Comparison of ENCODE assay signal across 22 cellular contexts in the genomic region with DNA sequence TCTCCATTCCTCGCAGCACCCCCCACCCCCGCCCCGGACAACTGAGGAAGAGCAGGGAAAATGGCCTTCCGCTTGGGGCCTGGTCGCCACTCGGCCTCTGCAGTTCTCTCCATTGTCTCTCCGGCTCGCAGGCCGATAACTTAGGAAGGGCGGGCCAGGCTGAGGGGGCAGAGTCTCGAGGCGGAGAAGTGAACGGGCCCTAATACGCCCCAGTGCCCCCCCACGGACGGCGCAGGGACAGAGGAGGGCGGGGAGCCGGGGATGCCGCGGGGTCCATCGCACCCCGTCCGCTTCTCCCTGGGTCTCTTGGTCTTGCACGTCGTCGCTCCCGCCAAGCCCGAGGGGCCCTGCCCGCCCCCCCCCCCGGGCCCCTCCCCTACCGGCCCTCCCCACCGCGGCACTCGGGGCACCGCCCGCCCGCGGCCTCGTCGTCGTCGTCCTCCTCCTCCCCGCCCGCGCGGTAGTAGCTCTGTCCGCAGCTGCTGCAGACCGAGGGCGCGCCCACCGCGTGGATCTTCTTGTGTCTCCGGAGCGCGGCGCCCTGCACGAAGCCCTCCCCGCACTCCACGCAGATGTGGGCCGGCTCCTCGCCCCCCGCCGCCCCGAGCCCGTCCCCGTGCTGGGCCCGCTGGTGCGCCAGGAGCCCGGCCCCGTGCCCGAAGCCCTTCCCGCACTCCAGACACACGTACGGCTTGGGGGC. TPM values are rescaled to one million over a fixed set of nuclear protein-coding genes. Genes with fewer than 3 reads are reported as not detected.
DNase-seq lines count a peak whose midpoint lies in the region; ATAC-seq and TF ChIP-seq lines count a peak whose summit lies in the region.
"Had no signal": no experiment of that assay in that cellular context is flagged by ENCODE, and none has a peak within 500 bp of the region (broad histone marks: within the 10 kb centered on the region; RNA-seq: fewer than 3 reads in every experiment).

No MANE protein-coding gene starts in this region.

- H3K27ac ChIP-seq in heart right ventricle, result peak overlapping the region in 8 of 10 donors; percentile 6 to 82 (median 43)
- no peak overlapping the region for H3K27ac ChIP-seq in PC-3 (ENCODE audit: low read length)
- no peak overlapping the region for H3K27ac ChIP-seq in endodermal cell (ENCODE audit: low read depth, low read length)
- H3K27ac ChIP-seq in testis, result no peak overlapping the region
- H3K27ac ChIP-seq: BLaER1 treated with 17β-estradiol and CSF1 and Interleukin-3, amounts not matched to agents 10 nM and 100 nM; GM23248; PC-9 had no signal

- peaks cover 39% of the 10 kb centered on the region for H3K79me2 ChIP-seq in PC-3 (ENCODE audit: low read length)

- TSS peak; percentile 22 for BruUV-seq in PC-3 (replicated peaks; lab: Mats Ljungman, UMichigan)

- no peaks in the 10 kb centered on the region for H3K27me3 Mint-ChIP-seq in endodermal cell (ENCODE audit: insufficient read depth)
- H3K27me3 Mint-ChIP-seq: CD4-positive, alpha-beta T cell had no signal

- H3K27me3 ChIP-seq in heart right ventricle, result no peaks in the 10 kb centered on the region
- no peaks in the 10 kb centered on the region for H3K27me3 ChIP-seq in PC-3 (ENCODE audit: low read length)
- no peaks in the 10 kb centered on the region for H3K27me3 ChIP-seq in endodermal cell (ENCODE audit: control insufficient read depth, insufficient read depth, low read length, poor library complexity, severe bottlenecking)
- H3K27me3 ChIP-seq in testis, result no peaks in the 10 kb centered on the region
- H3K27me3 ChIP-seq: BLaER1 treated with 17β-estradiol and CSF1 and Interleukin-3, amounts not matched to agents 10 nM and 100 nM; MG63 had no signal

- H4K20me1 ChIP-seq in PC-3 (ENCODE audit: low read length), result peaks cover 52% of the 10 kb centered on the region

- peaks cover 25% of the 10 kb centered on the region for H3K36me3 Mint-ChIP-seq in endodermal cell (ENCODE audit: low read depth)

- peaks cover 4% of the 10 kb centered on the region for H3K9me3 Mint-ChIP-seq in endodermal cell
- H3K9me3 Mint-ChIP-seq: CD4-positive, alpha-beta T cell had no signal

- no peak overlapping the region for H3K4me2 ChIP-seq in PC-3 (ENCODE audit: low read length)
- H3K4me2 ChIP-seq: BLaER1 treated with 17β-estradiol and CSF1 and Interleukin-3, amounts not matched to agents 10 nM and 100 nM; PC-9 had no signal

- H3K9ac ChIP-seq in PC-3 (ENCODE audit: low read length), result no peak overlapping the region
- H3K9ac ChIP-seq in endodermal cell (ENCODE audit: extremely low read depth, low read length, poor library complexity, severe bottlenecking), result no peak overlapping the region
- H3K9ac ChIP-seq: BLaER1 treated with 17β-estradiol and CSF1 and Interleukin-3, amounts not matched to agents 10 nM and 100 nM; GM23248 had no signal

- H3K4me3 ChIP-seq in heart right ventricle (peak overlapping the region in 3 of 10 donors; percentile 7 to 34 (median 22)), PC-3 (ENCODE audit: low read length) (no peak overlapping the region), endodermal cell (ENCODE audit: low read length) (no peak overlapping the region), testis (peak overlapping the region; percentile 2 to 21)
- H3K4me3 ChIP-seq: BLaER1 treated with 17β-estradiol and CSF1 and Interleukin-3, amounts not matched to agents 10 nM and 100 nM; GM23248; MG63; PC-9 had no signal

- POLR2A ChIA-PET in PC-3 (lab: Charles Lee; ENCODE audit: unreplicated experiment), result no interaction called here

- H3K4me1 ChIP-seq in heart right ventricle (peaks cover 3 to 46% (median 19%) of the 10 kb centered on the region in 9 donors), PC-3 (ENCODE audit: insufficient read depth, low read length) (no peaks in the 10 kb centered on the region), endodermal cell (ENCODE audit: control insufficient read depth, insufficient read depth, low read length) (peaks cover 6% of the 10 kb centered on the region), testis (no peaks in the 10 kb centered on the region)

- H3K27ac Mint-ChIP-seq in endodermal cell, result no peak overlapping the region
- H3K27ac Mint-ChIP-seq: CD4-positive, alpha-beta T cell had no signal

- intact Hi-C loops in heart right ventricle (cut with DNase I) (loop anchor here in 2 of 10 donors (10.0 kb wide), 2 partner anchors 167 to 247 kb away; no protein-coding TSS in a partner anchor), left ventricle myocardium superior (cut with micrococcal nuclease) (loop anchor here (10.0 kb wide), 1 partner anchor 67 kb away; no protein-coding TSS in a partner anchor), PC-3 (cut with micrococcal nuclease) (no loop called here), testis (cut with DNase I; ENCODE audit: low total_unique reads) (loop anchor here (5.0 kb wide), 1 partner anchor 85 kb away; no protein-coding TSS in a partner anchor)

- peaks cover 19% of the 10 kb centered on the region for H3K4me1 Mint-ChIP-seq in endodermal cell

- H3F3A ChIP-seq in PC-3 (ENCODE audit: low read length, unreplicated experiment), result peaks cover 4% of the 10 kb centered on the region

- ATAC-seq in heart right ventricle (peak in 7 of 8 donors; percentile 14 to 66 (median 38)), left ventricle myocardium superior (no peak), PC-3 (no peak), HG03196 (IDR thresholded peaks at IDR 0.05; ENCODE audit: unreplicated experiment) (no peak)

- H3K9me3 ChIP-seq in heart right ventricle (no peaks in the 10 kb centered on the region), PC-3 (ENCODE audit: low read length) (no peaks in the 10 kb centered on the region), endodermal cell (ENCODE audit: control insufficient read depth, low read length) (peaks cover 4% of the 10 kb centered on the region), testis (no peaks in the 10 kb centered on the region)
- H3K9me3 ChIP-seq: MG63 had no signal

- no peak overlapping the region for H2AFZ ChIP-seq in PC-3 (ENCODE audit: low read length)
- H2AFZ ChIP-seq: GM23248, PC-9 had no signal

- peaks cover 0 to 42% (median 4%) of the 10 kb centered on the region in 9 donors for H3K36me3 ChIP-seq in heart right ventricle
- H3K36me3 ChIP-seq in PC-3 (ENCODE audit: low read depth, low read length), result peaks cover 17% of the 10 kb centered on the region; the same call in 1 of the 2 replicates
- peaks cover 18% of the 10 kb centered on the region for H3K36me3 ChIP-seq in endodermal cell (ENCODE audit: control insufficient read depth, insufficient read depth, low read length)
- no peaks in the 10 kb centered on the region for H3K36me3 ChIP-seq in testis (ENCODE audit: low read depth, missing control alignments)

- WGBS in heart right ventricle, 2 donors, result 66 to 78% methylated on average over 50 to 71 of the region's 75 CpGs
- 97 to 98% methylated on average over 12 to 67 of the region's 75 CpGs for WGBS in endodermal cell (ENCODE audit: insufficient coverage in 1 of 2, insufficient read length in 1 of 2), 2 experiments
- 70 to 75% methylated on average over 31 to 69 of the region's 75 CpGs for WGBS in testis, 2 donors

- no peaks in the 10 kb centered on the region for H3K9me2 ChIP-seq in PC-3 (replicated peaks; ENCODE audit: low read length)

- no peak overlapping the region for H3K4me3 Mint-ChIP-seq in endodermal cell
- H3K4me3 Mint-ChIP-seq: CD4-positive, alpha-beta T cell had no signal

- DNase-seq in heart right ventricle (peak in 1 of 2 donors; percentile 40), left ventricle myocardium superior (no peak), PC-3 (no peak), endodermal cell (peak; percentile 46), testis (no peak), midbrain (lab: John Stamatoyannopoulos, UW) (no peak)
- DNase-seq: AML-193; CD4-positive, alpha-beta T cell; GM23248; HCEC 1CT; MG63; NCI-H1105 treated with DMSO at 0.1 percent for 48 hours; NCI-H146; NCI-H1930; NCI-H2107; NCI-H524; NCI-H774; PC-9; RPMI8226; SHP77 treated with DMSO at 0.1 percent for 48 hours had no signal

- CTCF ChIA-PET in PC-3 (lab: Charles Lee), result no interaction called here

- no peak for TF ChIP-seq POLR2A in testis (IDR thresholded peaks at IDR 0.05)

- no peak for TF ChIP-seq CTCF in heart right ventricle (IDR thresholded peaks at IDR 0.05)
- no peak for TF ChIP-seq CTCF in PC-3 (conservative IDR thresholded peaks at IDR 0.05; ENCODE audit: low read depth, low read length)
- TF ChIP-seq CTCF in endodermal cell (conservative IDR thresholded peaks at IDR 0.05), result no peak
- TF ChIP-seq CTCF in testis (IDR thresholded peaks at IDR 0.05), result no peak

RNA-seq across cellular contexts. Expression of a gene that starts 33.3 kb away (rescaled TPM):
- total RNA-seq in heart right ventricle, result 10 to 100 TPM; 18.5 to 47.2 (median 25.7) TPM
- 10 to 100 TPM; 42.3 to 42.8 TPM for polyA plus RNA-seq in heart right ventricle
- total RNA-seq in left ventricle myocardium superior, result 33.8 TPM
- 111 and 185 TPM in 2 replicates for total RNA-seq in PC-3 (2014; rRNA removed)
- 10 to 100 TPM; 42.1 to 43.7 TPM for total RNA-seq in endodermal cell
- polyA plus RNA-seq in endodermal cell (2013, experiment 1 of 2), result 27.7 TPM
- 26.5 TPM for polyA plus RNA-seq in endodermal cell (2013, experiment 2 of 2)
- total RNA-seq in testis, result 10 to 100 TPM; 35.7 to 41.4 TPM
- polyA plus RNA-seq in testis (ENCODE audit: insufficient read depth, low read depth, low replicate concordance), result 22.3 TPM

RNA-seq across cellular contexts. Expression of a gene that starts 53.3 kb away (rescaled TPM):
- total RNA-seq in heart right ventricle, result 10 to 100 TPM; 15.1 to 25.1 (median 22.2) TPM
- 10 to 100 TPM; 22.8 to 25.6 TPM for polyA plus RNA-seq in heart right ventricle
- total RNA-seq in left ventricle myocardium superior, result 23.9 TPM
- 40.0 and 65.0 TPM in 2 replicates for total RNA-seq in PC-3 (2014; rRNA removed)
- total RNA-seq in endodermal cell, result 10 to 100 TPM; 50.2 to 58.8 TPM
- 36.7 TPM for polyA plus RNA-seq in endodermal cell (2013, experiment 1 of 2)
- polyA plus RNA-seq in endodermal cell (2013, experiment 2 of 2), result 31.4 TPM
- total RNA-seq in testis, result 10 to 100 TPM; 59.2 to 62.6 TPM
- polyA plus RNA-seq in testis (ENCODE audit: insufficient read depth, low read depth, low replicate concordance), result 24.7 TPM

Comparison
In these comparisons a context has a peak if more than half of its experiments do, and no peak if none do; other contexts are left out.
1. ATAC-seq: peak in heart right ventricle (7 of 8); none in left ventricle myocardium superior (single experiment), PC-3 (single experiment) and HG03196 (single experiment).
2. H3K27ac ChIP-seq: peak in heart right ventricle (8 of 10); none in PC-3 (single experiment), endodermal cell (single experiment) and testis (0 of 2).
3. H3K4me3 ChIP-seq: peak in testis (2 of 2); none in PC-3 (single experiment) and endodermal cell (single experiment).